In genomic region chr2:15177103-15177502, GRCh38 we compare ENCODE assay signal across 8 cellular contexts.
DNase-seq lines count a peak whose midpoint lies in the region; ATAC-seq lines count a peak whose summit lies in the region.

No MANE protein-coding gene starts in this region.

- no peaks in the 10 kb centered on the region for H3K36me3 ChIP-seq in effector memory CD4-positive, alpha-beta T cell (ENCODE audit: control insufficient read depth, insufficient read depth, low read length)

- no peaks in the 10 kb centered on the region for H3K27me3 ChIP-seq in effector memory CD4-positive, alpha-beta T cell (replicated peaks; ENCODE audit: control insufficient read depth, insufficient read depth, low read length, poor library complexity, severe bottlenecking)

- ATAC-seq in GM18907 (IDR thresholded peaks at IDR 0.05; ENCODE audit: unreplicated experiment) (peak; percentile 99), HG03025 (IDR thresholded peaks at IDR 0.05; ENCODE audit: low FRiP score, unreplicated experiment) (peak; percentile 97)

- no peaks in the 10 kb centered on the region for H3K9me3 ChIP-seq in effector memory CD4-positive, alpha-beta T cell (ENCODE audit: control insufficient read depth, low read length)

- peak; percentile 35 to 50 for DNase-seq in activated CD4-positive, alpha-beta T cell treated with anti-CD3 and anti-CD28 coated beads for 24 hours (ENCODE audit: low read depth in 2 of 2)
- DNase-seq in effector memory CD4-positive, alpha-beta T cell: peak; percentile 13 to 41 (median 34)
- DNase-seq in stimulated activated CD8-positive, alpha-beta memory T cell treated with anti-CD3 and anti-CD28 coated beads, Interleukin-2, amount 100 ng/mL, for 1 hour (ENCODE audit: low read depth in 2 of 2): peak; percentile 30 to 31
- DNase-seq in NCI-H1694 treated with DMSO at 0.1 percent for 48 hours (lab: John Stamatoyannopoulos, UW): no peak
- no peak for DNase-seq in NCI-H146 treated with DMSO at 0.1 percent for 48 hours (lab: John Stamatoyannopoulos, UW; ENCODE audit: unreplicated experiment)
- no peak for DNase-seq in NCI-H187 treated with DMSO at 0.1 percent for 48 hours (lab: John Stamatoyannopoulos, UW)

- H3K27ac ChIP-seq in effector memory CD4-positive, alpha-beta T cell (ENCODE audit: insufficient read depth, low read length, poor library complexity, severe bottlenecking): no peak overlapping the region

- H3K4me1 ChIP-seq in effector memory CD4-positive, alpha-beta T cell (ENCODE audit: control insufficient read depth, insufficient read depth, low read length, poor library complexity, severe bottlenecking): peaks cover 9% of the 10 kb centered on the region

- H3K4me3 ChIP-seq in effector memory CD4-positive, alpha-beta T cell (ENCODE audit: insufficient read depth, low read depth, low read length, poor library complexity, severe bottlenecking): no peak overlapping the region

Comparison
In these comparisons a context has a peak if more than half of its experiments do, and no peak if none do; other contexts are left out.
1. DNase-seq: peak in activated CD4-positive, alpha-beta T cell treated with anti-CD3 and anti-CD28 coated beads for 24 hours (2 of 2), effector memory CD4-positive, alpha-beta T cell (3 of 3) and stimulated activated CD8-positive, alpha-beta memory T cell treated with anti-CD3 and anti-CD28 coated beads, Interleukin-2, amount 100 ng/mL, for 1 hour (2 of 2); none in NCI-H1694 treated with DMSO at 0.1 percent for 48 hours (single experiment), NCI-H146 treated with DMSO at 0.1 percent for 48 hours (single experiment) and NCI-H187 treated with DMSO at 0.1 percent for 48 hours (single experiment).